Comparison of ENCODE assay signal across 18 cellular contexts in genomic region chr11:2248242-2248641, GRCh38. TPM values are rescaled to one million over a fixed set of nuclear protein-coding genes. Genes with fewer than 3 reads are reported as not detected.
A peak's percentile ranks its signal among the peaks of the same experiment; 100 is the strongest.
DNase-seq lines count a peak whose midpoint lies in the region; ATAC-seq, FAIRE-seq and TF ChIP-seq lines count a peak whose summit lies in the region.
"Had no signal": no experiment of that assay in that cellular context is flagged by ENCODE, and none has a peak within 500 bp of the region (broad histone marks: within the 10 kb centered on the region; RNA-seq: fewer than 3 reads in every experiment).

No MANE protein-coding gene starts in this region.

- no peak for FAIRE-seq in kidney (lab: Jason Lieb, UNC)
- FAIRE-seq: A549, H1 had no signal

- H3K36me3 ChIP-seq in kidney (ENCODE audit: control insufficient read depth in 1 of 2, insufficient read depth in 2 of 2, low read length in 2 of 2) (no peaks in the 10 kb centered on the region), sigmoid colon (no peaks in the 10 kb centered on the region)

- 91 to 94% methylated on average over 11 of the region's 11 CpGs for WGBS in sigmoid colon, 2 donors

- TF ChIP-seq CTCF in kidney (IDR thresholded peaks at IDR 0.05; ENCODE audit: borderline replicate concordance, extremely low read depth, insufficient read depth) (no peak), sigmoid colon (IDR thresholded peaks at IDR 0.05) (no peak)

- H3K4me1 ChIP-seq in kidney (ENCODE audit: control insufficient read depth in 1 of 2, insufficient read depth in 1 of 2, low read depth in 1 of 2, low read length in 2 of 2) (no peaks in the 10 kb centered on the region), sigmoid colon (no peaks in the 10 kb centered on the region)
- H3K4me1 ChIP-seq: A549 had no signal

- H3K27me3 ChIP-seq in sigmoid colon = no peaks in the 10 kb centered on the region

- no peak for ATAC-seq in GM21737 (IDR thresholded peaks at IDR 0.05; ENCODE audit: unreplicated experiment)
- ATAC-seq: A549 had no signal

- TF ChIP-seq POLR2A in sigmoid colon (IDR thresholded peaks at IDR 0.05) = no peak

- H3K4me3 ChIP-seq in kidney (ENCODE audit: low read length in 2 of 2) (no peak overlapping the region), sigmoid colon (no peak overlapping the region)
- H3K4me3 ChIP-seq: A549 had no signal

- peak; percentile 28 for DNase-seq in activated effector memory CD4-positive, alpha-beta T cell treated with anti-CD3 and anti-CD28 coated beads, Interleukin-2, amount 50 U/mL, for 16 hours
- no peak for DNase-seq in activated effector memory CD4-positive, alpha-beta T cell treated with Interleukin-2 at 50 U/mL for 16 hours
- DNase-seq in kidney = peak; percentile 26
- peak; percentile 14 for DNase-seq in sigmoid colon
- no peak for DNase-seq in NCI-H1436 treated with DMSO at 0.1 percent for 48 hours (lab: John Stamatoyannopoulos, UW)
- DNase-seq in dedifferentiated amniotic fluid mesenchymal stem cell (ENCODE audit: extremely low spot score) = no peak
- DNase-seq: AML-193; CD4-positive, alpha-beta memory T cell; DMS153; DMS79; GDM1; H9 had no signal

- intact Hi-C loops in kidney (cut with DNase I) = no loop called here
- intact Hi-C loops in sigmoid colon (cut with DNase I) = no loop called here

- TF ChIP-seq EP300 in sigmoid colon (IDR thresholded peaks at IDR 0.05) = no peak

- H3K27ac ChIP-seq in kidney (ENCODE audit: low read depth in 2 of 2, low read length in 2 of 2) (no peak overlapping the region), sigmoid colon (no peak overlapping the region)
- H3K27ac ChIP-seq: 22Rv1, A549 had no signal

- no peak overlapping the region for H3K9ac ChIP-seq in kidney (ENCODE audit: low read length in 2 of 2)

- H3K9me3 ChIP-seq in kidney (ENCODE audit: control insufficient read depth in 1 of 2, low read length in 2 of 2) (no peaks in the 10 kb centered on the region), sigmoid colon (no peaks in the 10 kb centered on the region)
- H3K9me3 ChIP-seq: A549 had no signal

RNA-seq across cellular contexts. Expression of gene ASCL2, which starts 22.1 kb away (rescaled TPM):
- total RNA-seq in kidney (5.0 TPM), sigmoid colon (under 1 TPM in 2 of 4 donors, not detected in 2; 0.28 to 0.33 TPM)
- polyA plus RNA-seq in kidney (ENCODE audit: insufficient read depth, low read depth, low replicate concordance) (1.2 TPM), sigmoid colon (1 to 10 TPM; 1.2 to 4.8 (median 1.4) TPM)
- total RNA-seq: Daoy had no signal
- polyA plus RNA-seq: A549, BJ had no signal

RNA-seq across cellular contexts. Expression of gene C11orf21, which starts 53.5 kb away (rescaled TPM):
- total RNA-seq in kidney (4.9 TPM), sigmoid colon (under 1 TPM in 2 of 4 donors, not detected in 2; 0.68 to 0.71 TPM)
- polyA plus RNA-seq in kidney (ENCODE audit: insufficient read depth, low read depth, low replicate concordance) (0.17 TPM), sigmoid colon (1 to 10 TPM in 1 of 3 donors, not detected in 2; 6.2 TPM)
- total RNA-seq: H1, H9 had no signal
- polyA plus RNA-seq: A549, BJ, H1 had no signal

RNA-seq across cellular contexts. Expression of gene TSPAN32, which starts 53.6 kb away (rescaled TPM):
- total RNA-seq in kidney (6.1 TPM), sigmoid colon (1 to 10 TPM in 2 of 4 donors, under 1 TPM in 2; 0.81 to 5.3 (median 0.95) TPM)
- polyA plus RNA-seq in kidney (ENCODE audit: insufficient read depth, low read depth, low replicate concordance) (0.75 TPM), sigmoid colon (1 to 10 TPM in 1 of 3 donors, not detected in 2; 4.6 TPM)
- total RNA-seq: Daoy, H1, H9 had no signal
- polyA plus RNA-seq: A549, H1 had no signal

Comparison
In these comparisons a context has a peak if more than half of its experiments do, and no peak if none do; other contexts are left out.
1. DNase-seq: peak in activated effector memory CD4-positive, alpha-beta T cell treated with anti-CD3 and anti-CD28 coated beads, Interleukin-2, amount 50 U/mL, for 16 hours (single experiment), kidney (single experiment) and sigmoid colon (single experiment); none in activated effector memory CD4-positive, alpha-beta T cell treated with Interleukin-2 at 50 U/mL for 16 hours (single experiment), NCI-H1436 treated with DMSO at 0.1 percent for 48 hours (single experiment) and dedifferentiated amniotic fluid mesenchymal stem cell (single experiment).